ENCODE assay signal across 25 cellular contexts in the genomic region with DNA sequence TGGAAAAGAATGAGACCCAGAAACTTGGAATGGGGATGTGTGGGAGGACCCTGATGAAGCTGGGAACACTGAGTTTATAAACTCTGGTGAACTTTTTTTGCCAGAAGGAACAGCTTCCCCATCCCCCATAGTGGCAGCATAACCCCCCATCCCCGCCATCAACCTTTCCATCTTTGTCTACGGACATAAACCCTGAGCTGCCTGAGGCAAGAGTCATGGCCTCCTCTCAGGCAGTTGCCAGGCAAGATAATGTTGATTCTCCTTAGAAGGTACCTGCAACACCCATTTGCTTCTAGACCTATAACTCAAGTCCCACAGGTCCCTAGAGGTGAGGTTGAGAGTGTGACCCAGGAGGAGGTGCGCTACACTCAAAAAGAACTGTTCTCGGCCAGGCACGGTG.
"Had no signal": no experiment of that assay in that cellular context is flagged by ENCODE, and none has a peak within 500 bp of the region (broad histone marks: within the 10 kb centered on the region; RNA-seq: fewer than 3 reads in every experiment).

No MANE protein-coding gene starts in this region.

- H3K36me3 ChIP-seq: colonic mucosa, left lung, lower lobe of right lung had no signal

- H3K4me3 Mint-ChIP-seq: dendritic cell treated with granulocyte-macrophage colony-stimulating factor and Interleukin-4, amounts not matched to agents 40 ng/mL and 50 ng/mL, for 4 days; effector memory CD8-positive, alpha-beta T cell; endodermal cell; naive thymus-derived CD4-positive, alpha-beta T cell had no signal

- H3K27me3 Mint-ChIP-seq: dendritic cell treated with granulocyte-macrophage colony-stimulating factor and Interleukin-4, amounts not matched to agents 40 ng/mL and 50 ng/mL, for 4 days; effector memory CD8-positive, alpha-beta T cell; naive thymus-derived CD4-positive, alpha-beta T cell had no signal

- H3K4me1 ChIP-seq: colonic mucosa, foreskin keratinocyte, left lung, lower lobe of right lung had no signal

- FAIRE-seq: endometrium, frontal cortex, islet of Langerhans, keratinocyte had no signal

- H3K4me3 ChIP-seq: colonic mucosa, heart right ventricle, left lung, lower lobe of right lung, mucosa of descending colon had no signal

- H3K9me3 ChIP-seq: colonic mucosa, heart right ventricle, left lung, lower lobe of right lung, mucosa of descending colon had no signal

- ATAC-seq: effector memory CD8-positive, alpha-beta T cell; esophagus mucosa; foreskin keratinocyte; left cardiac atrium; left lung; left ventricle myocardium superior; lower lobe of right lung; mucosa of descending colon; naive thymus-derived CD4-positive, alpha-beta T cell had no signal

- H3K27me3 ChIP-seq: colonic mucosa, foreskin keratinocyte, heart right ventricle, left lung had no signal

- DNase-seq: colonic mucosa; cortex of kidney; effector CD8-positive, alpha-beta T cell; effector memory CD8-positive, alpha-beta T cell; endodermal cell; erythroblast; foreskin keratinocyte; glutamatergic neuron; head of caudate nucleus; heart right ventricle; hippocampal formation; left cardiac atrium; left lung; left ventricle myocardium superior; lower lobe of right lung; mesendoderm; mucosa of descending colon; naive thymus-derived CD4-positive, alpha-beta T cell had no signal

- H3K9me3 Mint-ChIP-seq: dendritic cell treated with granulocyte-macrophage colony-stimulating factor and Interleukin-4, amounts not matched to agents 40 ng/mL and 50 ng/mL, for 4 days; effector memory CD8-positive, alpha-beta T cell; endodermal cell; naive thymus-derived CD4-positive, alpha-beta T cell had no signal

- H3K27ac Mint-ChIP-seq: dendritic cell treated with granulocyte-macrophage colony-stimulating factor and Interleukin-4, amounts not matched to agents 40 ng/mL and 50 ng/mL, for 4 days; endodermal cell; naive thymus-derived CD4-positive, alpha-beta T cell had no signal

- H3K27ac ChIP-seq: colonic mucosa, epithelial cell of prostate, foreskin keratinocyte, heart right ventricle, left lung, lower lobe of right lung had no signal
